Comparison of ENCODE assay signal across 9 cellular contexts in the genomic region with DNA sequence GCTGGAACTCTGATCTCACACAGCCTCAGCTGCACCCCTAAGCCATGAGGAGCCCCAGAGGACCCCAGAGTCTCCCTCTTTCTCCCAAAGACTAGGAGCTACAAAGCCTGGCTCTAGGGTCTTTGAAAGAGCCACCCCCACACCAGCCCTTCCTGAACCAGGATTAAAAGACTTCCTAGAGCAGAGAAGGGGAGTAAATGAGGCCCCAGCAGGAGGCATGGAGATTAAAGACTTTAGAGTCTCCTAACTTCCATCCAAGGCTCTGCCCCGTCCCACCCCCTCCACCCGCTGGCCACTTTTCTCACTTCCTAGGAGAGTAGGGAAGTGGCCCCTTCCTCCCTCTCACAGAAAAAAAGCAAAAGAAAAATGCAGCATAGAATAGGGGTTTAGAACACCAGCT. TPM values are rescaled to one million over a fixed set of nuclear protein-coding genes. Genes with fewer than 3 reads are reported as not detected.
A peak's percentile ranks its signal among the peaks of the same experiment; 100 is the strongest.
DNase-seq lines count a peak whose midpoint lies in the region; ATAC-seq, FAIRE-seq and TF ChIP-seq lines count a peak whose summit lies in the region.
"Had no signal": no experiment of that assay in that cellular context is flagged by ENCODE, and none has a peak within 500 bp of the region (broad histone marks: within the 10 kb centered on the region; RNA-seq: fewer than 3 reads in every experiment).

No MANE protein-coding gene starts in this region.

- peaks cover 3% of the 10 kb centered on the region for H3K4me1 Mint-ChIP-seq in progenitor cell of endocrine pancreas (ENCODE audit: low read depth)

- H3K27me3 ChIP-seq in GM06990 (replicated peaks; ENCODE audit: control insufficient read depth, insufficient read depth, low read length) (no peaks in the 10 kb centered on the region), endothelial cell of umbilical vein (ENCODE audit: control insufficient read depth in 2 of 2, insufficient read depth in 2 of 2, low read length in 2 of 2) (no peaks in the 10 kb centered on the region), adrenal gland (no peaks in the 10 kb centered on the region)

- peak overlapping the region; percentile 30 for H3K4me3 Mint-ChIP-seq in progenitor cell of endocrine pancreas (ENCODE audit: low read depth)

- no peaks in the 10 kb centered on the region for H3K9me1 ChIP-seq in endothelial cell of umbilical vein (replicated peaks; ENCODE audit: control insufficient read depth, extremely low read depth, insufficient read depth, low read length)

- H3K9me2 ChIP-seq in OCI-LY7 (ENCODE audit: insufficient read depth, low read length): no peaks in the 10 kb centered on the region

- H3K27ac ChIP-seq in OCI-LY7 (ENCODE audit: low read depth, low read length, poor library complexity, severe bottlenecking): peak overlapping the region; percentile 93
- peak overlapping the region; percentile 67 for H3K27ac ChIP-seq in endothelial cell of umbilical vein (ENCODE audit: insufficient read depth, low read depth, low read length)
- peak overlapping the region in 2 of 5 donors; percentile 1 to 26 for H3K27ac ChIP-seq in adrenal gland

- H3K79me2 ChIP-seq in OCI-LY7 (ENCODE audit: insufficient read depth, low read depth, low read length): peaks cover 53% of the 10 kb centered on the region; the same call in 1 of the 2 replicates
- peaks cover 58% of the 10 kb centered on the region for H3K79me2 ChIP-seq in endothelial cell of umbilical vein (ENCODE audit: control insufficient read depth, insufficient read depth, low read length)

- H4K20me1 ChIP-seq in OCI-LY7 (ENCODE audit: insufficient read depth, low read length) (no peaks in the 10 kb centered on the region), endothelial cell of umbilical vein (replicated peaks; ENCODE audit: control insufficient read depth, extremely low read depth, insufficient read depth, low read length) (no peaks in the 10 kb centered on the region)

- no peaks in the 10 kb centered on the region for H3K9me3 Mint-ChIP-seq in progenitor cell of endocrine pancreas (ENCODE audit: low read depth)

- H3K4me1 ChIP-seq in OCI-LY7 (ENCODE audit: insufficient read depth, low read length, poor library complexity, severe bottlenecking) (peaks cover 62% of the 10 kb centered on the region), endothelial cell of umbilical vein (ENCODE audit: control insufficient read depth, extremely low read depth, insufficient read depth, low read length) (peaks cover 38% of the 10 kb centered on the region), adrenal gland (replicated peaks in 1 of 2) (peaks cover 14 to 44% of the 10 kb centered on the region in 2 donors)

- H3K27ac Mint-ChIP-seq in progenitor cell of endocrine pancreas: no peak overlapping the region

- no TSS peak for BruUV-seq in OCI-LY7 (replicated peaks; lab: Mats Ljungman, UMichigan)
- BruUV-seq in endothelial cell of umbilical vein (replicated peaks; lab: Mats Ljungman, UMichigan): no TSS peak

- CTCF ChIA-PET in OCI-LY7 (lab: Charles Lee; ENCODE audit: unreplicated experiment) (no interaction called here), endothelial cell of umbilical vein (lab: Charles Lee) (interaction anchor here (1.4 to 4.9 kb wide), 4 partner anchors 79 to 169 kb away, joined by 3 to 43 read pairs (median 16); no protein-coding TSS in a partner anchor)

- DNase-seq in GM06990 (ENCODE audit: extremely low read depth, insufficient read length): no peak
- no peak for DNase-seq in OCI-LY7 (ENCODE audit: low spot score)
- no peak for DNase-seq in endothelial cell of umbilical vein (ENCODE audit: low read depth, low spot score)
- DNase-seq in progenitor cell of endocrine pancreas (ENCODE audit: low spot score, unreplicated experiment): no peak
- no peak for DNase-seq in adrenal gland
- DNase-seq in GM19240 (ENCODE audit: insufficient read length, low spot score): no peak
- DNase-seq: NCI-H1417 had no signal

- peak; percentile 47 for FAIRE-seq in endothelial cell of umbilical vein (lab: Jason Lieb, UNC)

- TF ChIP-seq POLR2A in endothelial cell of umbilical vein (IDR thresholded peaks at IDR 0.05; ENCODE audit: low read depth, low read length) (no peak), adrenal gland (IDR thresholded peaks at IDR 0.05) (no peak)

- H3K9me3 ChIP-seq in OCI-LY7 (ENCODE audit: low read length) (no peaks in the 10 kb centered on the region), endothelial cell of umbilical vein (replicated peaks; ENCODE audit: control insufficient read depth, insufficient read depth, low read length) (no peaks in the 10 kb centered on the region), adrenal gland (replicated peaks in 1 of 3) (no peaks in the 10 kb centered on the region)

- peaks cover 73% of the 10 kb centered on the region for H3K27me3 Mint-ChIP-seq in progenitor cell of endocrine pancreas

- H3K4me2 ChIP-seq in OCI-LY7 (ENCODE audit: low read length): peak overlapping the region; percentile 76
- H3K4me2 ChIP-seq in endothelial cell of umbilical vein (ENCODE audit: insufficient read depth, low read length): peak overlapping the region; percentile 89

- no peak for TF ChIP-seq CTCF in GM06990 (IDR thresholded peaks at IDR 0.05; ENCODE audit: insufficient read depth, low read length, poor library complexity, severe bottlenecking)
- no peak for TF ChIP-seq CTCF in OCI-LY7 (conservative IDR thresholded peaks at IDR 0.05; ENCODE audit: low read length)
- TF ChIP-seq CTCF in endothelial cell of umbilical vein (IDR thresholded peaks at IDR 0.05; ENCODE audit: extremely low read depth in 1 of 2, insufficient read depth in 1 of 2, low read depth in 1 of 2, low read length in 2 of 2): no peak
- no peak for TF ChIP-seq CTCF in progenitor cell of endocrine pancreas (IDR thresholded peaks at IDR 0.05; ENCODE audit: unreplicated experiment)
- TF ChIP-seq CTCF in adrenal gland (IDR thresholded peaks at IDR 0.05): no peak

- dilution Hi-C loops in endothelial cell of umbilical vein (cut with MboI; ENCODE audit: extremely low pct_ligation_motif_present, low sequenced_read_pairs): no loop called here

- H2AFZ ChIP-seq in OCI-LY7 (ENCODE audit: low read length) (peak overlapping the region; percentile 28; the same call in 1 of the 2 replicates), endothelial cell of umbilical vein (ENCODE audit: low read depth, low read length) (no peak overlapping the region)

- ATAC-seq in HG02571 (IDR thresholded peaks at IDR 0.05; ENCODE audit: unreplicated experiment) (no peak), GM21619 (IDR thresholded peaks at IDR 0.05; ENCODE audit: unreplicated experiment) (no peak)

- intact Hi-C loops in OCI-LY7 (cut with micrococcal nuclease; ENCODE audit: unreplicated experiment) (loop anchor here (2.0 to 5.0 kb wide), 2 partner anchors 79 to 89 kb away; no protein-coding TSS in a partner anchor), endothelial cell of umbilical vein (cut with micrococcal nuclease) (loop anchor here (1.0 to 5.0 kb wide), 3 partner anchors 79 to 191 kb away; no protein-coding TSS in a partner anchor), adrenal gland (cut with DNase I) (loop anchor here in 1 of 2 donors (5.0 kb wide), 1 partner anchor 159 kb away; no protein-coding TSS in a partner anchor)

- peak overlapping the region; percentile 90 for H3K4me3 ChIP-seq in GM06990 (replicated peaks; ENCODE audit: low read depth, low read length)
- peak overlapping the region; percentile 91 for H3K4me3 ChIP-seq in OCI-LY7 (ENCODE audit: low read depth, low read length, poor library complexity, severe bottlenecking)
- H3K4me3 ChIP-seq in endothelial cell of umbilical vein (replicated peaks in 1 of 3; ENCODE audit: insufficient read depth in 1 of 3, low read depth in 1 of 3, low read length in 3 of 3): peak overlapping the region; percentile 85 to 92 (median 92)
- H3K4me3 ChIP-seq in adrenal gland: peak overlapping the region in 2 of 4 donors; percentile 72 to 73

- peak overlapping the region; percentile 53 for H3K9ac ChIP-seq in endothelial cell of umbilical vein (replicated peaks; ENCODE audit: extremely low read depth, insufficient read depth, low read length)

- no peaks in the 10 kb centered on the region; the same call in 1 of the 2 replicates for H3K36me3 ChIP-seq in GM06990 (ENCODE audit: control insufficient read depth, insufficient read depth, low read length)
- no peaks in the 10 kb centered on the region for H3K36me3 ChIP-seq in OCI-LY7 (ENCODE audit: insufficient read depth, low read length)
- H3K36me3 ChIP-seq in endothelial cell of umbilical vein (ENCODE audit: control insufficient read depth in 2 of 2, extremely low read depth in 1 of 2, insufficient read depth in 2 of 2, low read length in 2 of 2): peaks cover 0 to 4% of the 10 kb centered on the region in 2 experiments
- H3K36me3 ChIP-seq in adrenal gland (replicated peaks in 1 of 2): no peaks in the 10 kb centered on the region

- no peaks in the 10 kb centered on the region for H3K36me3 Mint-ChIP-seq in progenitor cell of endocrine pancreas (ENCODE audit: insufficient read depth)

- 62 to 78% (median 68%) methylated on average over 2 of the region's 2 CpGs for WGBS in adrenal gland, 4 donors

- POLR2A ChIA-PET in OCI-LY7 (lab: Charles Lee) (interaction anchor here (1.0 to 1.3 kb wide), 2 partner anchors 8 to 96 kb away, joined by 3 read pairs; partner anchors contain the start of gene ARFGEF2), endothelial cell of umbilical vein (lab: Charles Lee) (no interaction called here)

TF ChIP-seq in endothelial cell of umbilical vein, 7 proteins besides CTCF, POLR2A, EP300 and RAD21 (continues in another document):
- TF ChIP-seq JUN (IDR thresholded peaks at IDR 0.05; ENCODE audit: borderline replicate concordance, insufficient read depth, insufficient read length, low read depth): no peak
- TF ChIP-seq MAX (IDR thresholded peaks at IDR 0.05; ENCODE audit: insufficient read depth, insufficient read length): no peak
- TF ChIP-seq EZH2 (IDR thresholded peaks at IDR 0.05; ENCODE audit: borderline replicate concordance, low read depth, low read length, severe bottlenecking): no peak
- TF ChIP-seq GATA2 (IDR thresholded peaks at IDR 0.05; ENCODE audit: insufficient read depth, insufficient read length, low read depth, low read length): no peak

RNA-seq across cellular contexts. Expression of gene PREX1, which starts 1.7 kb away (rescaled TPM):
- 20.2 and 25.3 TPM in 2 replicates for total RNA-seq in OCI-LY7 (2014; rRNA removed; shearing (Covaris generic))
- total RNA-seq in OCI-LY7 (2022) (20.7 and 24.7 TPM in 2 replicates), endothelial cell of umbilical vein (65.7 and 72.9 TPM in 2 replicates), progenitor cell of endocrine pancreas (2.9 and 3.7 TPM in 2 replicates), adrenal gland (10 to 100 TPM; 40.4 to 85.1 (median 49.8) TPM)
- polyA plus RNA-seq in endothelial cell of umbilical vein (51.3 and 53.6 TPM in 2 replicates), adrenal gland (10 to 100 TPM; 19.7 to 37.6 (median 22.0) TPM)
- polyA plus RNA-seq in endothelial cell of umbilical vein (2011; cell fraction: cytosol; rRNA removed): 35.4 and 43.2 TPM in 2 replicates
- polyA plus RNA-seq in endothelial cell of umbilical vein (2011; cell fraction: nucleus; rRNA removed): 86.0 and 95.1 TPM in 2 replicates
- polyA plus RNA-seq in endothelial cell of umbilical vein (2012): 54.7 and 68.3 TPM in 2 replicates
- polyA minus RNA-seq in endothelial cell of umbilical vein: 75.8 and 82.4 TPM in 2 replicates
- 10.0 TPM for polyA minus RNA-seq in endothelial cell of umbilical vein (2011; cell fraction: cytosol; rRNA and poly(A)+ RNA removed)
- polyA minus RNA-seq in endothelial cell of umbilical vein (2011; cell fraction: nucleus; rRNA and poly(A)+ RNA removed): 69.8 and 84.1 TPM in 2 replicates
